Comparison of ENCODE assay signal across 18 cellular contexts in the genomic region with DNA sequence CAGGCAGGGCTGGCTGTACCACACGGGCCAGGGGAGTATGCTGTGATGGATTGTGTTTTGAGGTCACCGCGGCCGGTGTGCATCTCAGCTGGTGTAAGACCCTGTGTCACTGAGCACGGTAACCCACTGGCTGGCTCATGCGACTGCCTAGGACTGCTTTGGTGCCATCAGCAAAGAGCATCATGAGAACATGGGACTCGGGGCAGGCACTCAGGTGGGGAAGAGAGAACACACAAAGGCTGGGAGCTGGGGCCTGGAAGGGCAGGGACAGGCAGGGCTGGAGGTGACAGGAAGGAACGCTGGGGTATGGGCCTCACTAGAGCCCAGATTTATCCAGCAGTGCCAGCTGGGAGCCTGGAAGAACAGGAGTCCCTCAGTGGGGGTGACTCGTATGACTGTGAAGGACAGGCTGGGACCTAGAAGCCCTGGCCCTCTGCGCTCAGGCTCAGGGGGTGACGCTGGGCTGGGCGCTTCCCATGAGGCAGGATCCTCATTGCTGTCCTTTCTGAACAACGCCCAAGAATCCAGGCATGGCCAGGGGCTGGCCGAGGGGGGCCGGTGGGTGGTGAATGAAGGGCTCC.
DNase-seq lines count a peak whose midpoint lies in the region; FAIRE-seq and TF ChIP-seq lines count a peak whose summit lies in the region.
"Had no signal": no experiment of that assay in that cellular context is flagged by ENCODE, and none has a peak within 500 bp of the region (broad histone marks: within the 10 kb centered on the region; RNA-seq: fewer than 3 reads in every experiment).

No MANE protein-coding gene starts in this region.

- no peak overlapping the region for H3K9ac ChIP-seq in BLaER1
- peak overlapping the region; percentile 55 for H3K9ac ChIP-seq in Karpas-422 (ENCODE audit: low read length)
- no peak overlapping the region for H3K9ac ChIP-seq in kidney (ENCODE audit: low read length in 2 of 2)

- no peak for DNase-seq in Karpas-422
- DNase-seq in kidney: peak; percentile 52
- peak; percentile 54 for DNase-seq in posterior vena cava (ENCODE audit: low spot score)
- no peak for DNase-seq in superior temporal gyrus (ENCODE audit: extremely low spot score)
- no peak for DNase-seq in anterior cingulate cortex (lab: John Stamatoyannopoulos, UW)
- no peak for DNase-seq in NCI-H2171 treated with DMSO at 0.1 percent for 48 hours (lab: John Stamatoyannopoulos, UW)
- DNase-seq: CD4-positive, alpha-beta memory T cell; HFFc6; Kasumi-1; NCI-H1694; NCI-H2081; NCI-H2171; NCI-H524 treated with DMSO at 0.1 percent for 48 hours had no signal

- H4K20me1 ChIP-seq in BLaER1 (no peaks in the 10 kb centered on the region), Karpas-422 (ENCODE audit: insufficient read depth, low read depth, low read length) (no peaks in the 10 kb centered on the region; the same call in 1 of the 2 replicates)

- no peaks in the 10 kb centered on the region for H3K9me2 ChIP-seq in Karpas-422 (replicated peaks; ENCODE audit: insufficient read depth, low read length)

- H3K4me3 ChIP-seq in BLaER1: no peak overlapping the region
- peak overlapping the region; percentile 49 for H3K4me3 ChIP-seq in Karpas-422 (ENCODE audit: low read length)
- no peak overlapping the region for H3K4me3 ChIP-seq in kidney (ENCODE audit: low read length in 2 of 2)
- H3K4me3 ChIP-seq: BLaER1 treated with 17β-estradiol and CSF1 and Interleukin-3, amounts not matched to agents 10 nM and 100 nM; Peyer's patch had no signal

- no peak for FAIRE-seq in kidney (lab: Jason Lieb, UNC)
- FAIRE-seq: G401.6, GM12892 had no signal

- H3K27ac ChIP-seq in BLaER1 (no peak overlapping the region; the same call in 1 of the 2 replicates), Karpas-422 (ENCODE audit: low read length) (peak overlapping the region; percentile 77), kidney (ENCODE audit: low read depth in 2 of 2, low read length in 2 of 2) (no peak overlapping the region)
- H3K27ac ChIP-seq: BLaER1 treated with 17β-estradiol and CSF1 and Interleukin-3, amounts not matched to agents 10 nM and 100 nM; Peyer's patch had no signal

- intact Hi-C loops in kidney (cut with DNase I): no loop called here
- intact Hi-C loops in posterior vena cava (cut with DNase I): no loop called here

- H3K4me1 ChIP-seq in BLaER1: peaks cover 59% of the 10 kb centered on the region
- H3K4me1 ChIP-seq in Karpas-422 (ENCODE audit: low read length): peaks cover 65% of the 10 kb centered on the region
- H3K4me1 ChIP-seq in kidney (ENCODE audit: control insufficient read depth in 1 of 2, insufficient read depth in 1 of 2, low read depth in 1 of 2, low read length in 2 of 2): peaks cover 0 to 2% of the 10 kb centered on the region in 2 donors
- H3K4me1 ChIP-seq: Peyer's patch had no signal

- no peaks in the 10 kb centered on the region for H3K36me3 ChIP-seq in BLaER1
- H3K36me3 ChIP-seq in Karpas-422 (ENCODE audit: insufficient read depth, low read length): no peaks in the 10 kb centered on the region
- H3K36me3 ChIP-seq in kidney (ENCODE audit: control insufficient read depth in 1 of 2, insufficient read depth in 2 of 2, low read length in 2 of 2): no peaks in the 10 kb centered on the region
- H3K36me3 ChIP-seq: BLaER1 treated with 17β-estradiol and CSF1 and Interleukin-3, amounts not matched to agents 10 nM and 100 nM; Peyer's patch had no signal

- H3K4me2 ChIP-seq in BLaER1 (peak overlapping the region; percentile 99), Karpas-422 (ENCODE audit: low read depth, low read length, poor library complexity, severe bottlenecking) (peak overlapping the region; percentile 68)

- H3K27me3 ChIP-seq in BLaER1: no peaks in the 10 kb centered on the region
- H3K27me3 ChIP-seq in Karpas-422 (ENCODE audit: low read length): no peaks in the 10 kb centered on the region
- H3K27me3 ChIP-seq: BLaER1 treated with 17β-estradiol and CSF1 and Interleukin-3, amounts not matched to agents 10 nM and 100 nM; Peyer's patch had no signal

- TF ChIP-seq CTCF in kidney (IDR thresholded peaks at IDR 0.05; ENCODE audit: borderline replicate concordance, extremely low read depth, insufficient read depth): no peak

- H2AFZ ChIP-seq in Karpas-422 (ENCODE audit: low read length): 0 out of 2 replicates have a peak overlapping the region, but pooled peaks have one; percentile 19

- H3K9me3 ChIP-seq in BLaER1 (no peaks in the 10 kb centered on the region), Karpas-422 (ENCODE audit: low read length) (no peaks in the 10 kb centered on the region), kidney (ENCODE audit: control insufficient read depth in 1 of 2, low read length in 2 of 2) (no peaks in the 10 kb centered on the region)
- H3K9me3 ChIP-seq: BLaER1 treated with 17β-estradiol and CSF1 and Interleukin-3, amounts not matched to agents 10 nM and 100 nM; Peyer's patch had no signal

- H3K79me2 ChIP-seq in Karpas-422 (ENCODE audit: low read length): no peaks in the 10 kb centered on the region

Comparison
In these comparisons a context has a peak if more than half of its experiments do, and no peak if none do; other contexts are left out.
1. DNase-seq: peak in kidney (single experiment) and posterior vena cava (single experiment); none in Karpas-422 (single experiment), superior temporal gyrus (single experiment), anterior cingulate cortex (0 of 58) and NCI-H2171 treated with DMSO at 0.1 percent for 48 hours (single experiment).